In the genomic region with DNA sequence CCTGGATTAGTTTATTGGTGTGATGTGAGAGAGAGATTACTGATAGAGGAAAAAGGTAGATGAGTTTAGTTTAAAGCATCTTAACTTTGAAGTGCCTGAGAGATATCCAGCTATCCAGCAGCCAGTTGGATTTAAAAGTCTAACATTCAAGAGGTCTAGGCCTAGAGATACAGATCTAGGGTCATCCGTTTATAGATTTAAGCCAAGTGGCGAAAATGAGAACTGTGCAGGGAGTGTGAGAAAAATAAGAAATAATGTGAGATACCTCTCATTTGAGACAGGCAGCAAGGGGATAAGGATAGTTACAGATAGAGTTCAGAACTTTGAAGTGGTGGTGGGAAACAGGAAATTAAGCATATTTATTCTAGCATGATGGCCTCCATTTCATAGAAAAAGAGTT, we compare ENCODE assay signal across 13 cellular contexts. TPM values are rescaled to one million over a fixed set of nuclear protein-coding genes. Genes with fewer than 3 reads are reported as not detected.
DNase-seq lines count a peak whose midpoint lies in the region.
"Had no signal": no experiment of that assay in that cellular context is flagged by ENCODE, and none has a peak within 500 bp of the region (broad histone marks: within the 10 kb centered on the region; RNA-seq: fewer than 3 reads in every experiment).

No MANE protein-coding gene starts in this region.

- DNase-seq in activated naive CD4-positive, alpha-beta T cell treated with anti-CD3 and anti-CD28 coated beads, Interleukin-2, amount 50 U/mL, for 16 hours: no peak
- DNase-seq in RKO (ENCODE audit: low spot score) (peak; percentile 18), epithelial cell of prostate (ENCODE audit: low read depth, low spot score) (no peak), DMS79 (lab: John Stamatoyannopoulos, UW) (no peak), NCI-H1930 (lab: John Stamatoyannopoulos, UW) (no peak), NCI-H748 treated with DMSO at 0.1 percent for 48 hours (lab: John Stamatoyannopoulos, UW) (no peak)
- DNase-seq: activated CD4-positive, alpha-beta T cell treated with anti-CD3 and anti-CD28 coated beads, Interleukin-2, amount 50 U/mL, for 4 hours; amygdala; endodermal cell; IMR-90; left ventricle myocardium superior had no signal

- H3K4me3 Mint-ChIP-seq in activated naive CD4-positive, alpha-beta T cell treated with anti-CD3 and anti-CD28 coated beads, Interleukin-2, amount 50 U/mL, for 24 hours: no peak overlapping the region
- H3K4me3 Mint-ChIP-seq: endodermal cell had no signal

- H3K4me1 Mint-ChIP-seq in activated naive CD4-positive, alpha-beta T cell treated with anti-CD3 and anti-CD28 coated beads, Interleukin-2, amount 50 U/mL, for 24 hours: peaks cover 47% of the 10 kb centered on the region

- H3K27ac Mint-ChIP-seq in activated naive CD4-positive, alpha-beta T cell treated with anti-CD3 and anti-CD28 coated beads, Interleukin-2, amount 50 U/mL, for 24 hours: peak overlapping the region; percentile 78
- H3K27ac Mint-ChIP-seq: endodermal cell had no signal

- H3K36me3 Mint-ChIP-seq in activated naive CD4-positive, alpha-beta T cell treated with anti-CD3 and anti-CD28 coated beads, Interleukin-2, amount 50 U/mL, for 24 hours: peaks cover 3% of the 10 kb centered on the region

- H3K27ac ChIP-seq in epithelial cell of prostate: peak overlapping the region; percentile 22
- H3K27ac ChIP-seq in temporal lobe (ENCODE audit: low read depth, low read length): peak overlapping the region; percentile 72

- no peaks in the 10 kb centered on the region for H3K27me3 Mint-ChIP-seq in activated naive CD4-positive, alpha-beta T cell treated with anti-CD3 and anti-CD28 coated beads, Interleukin-2, amount 50 U/mL, for 24 hours

- H3K9me3 Mint-ChIP-seq in activated naive CD4-positive, alpha-beta T cell treated with anti-CD3 and anti-CD28 coated beads, Interleukin-2, amount 50 U/mL, for 24 hours: no peaks in the 10 kb centered on the region
- H3K9me3 Mint-ChIP-seq: endodermal cell had no signal

RNA-seq across cellular contexts. Expression of gene ORC2, which starts 5.3 kb away (rescaled TPM):
- total RNA-seq in temporal lobe: 17.2 TPM
